Comparison of ENCODE assay signal across 9 cellular contexts in the genomic region with DNA sequence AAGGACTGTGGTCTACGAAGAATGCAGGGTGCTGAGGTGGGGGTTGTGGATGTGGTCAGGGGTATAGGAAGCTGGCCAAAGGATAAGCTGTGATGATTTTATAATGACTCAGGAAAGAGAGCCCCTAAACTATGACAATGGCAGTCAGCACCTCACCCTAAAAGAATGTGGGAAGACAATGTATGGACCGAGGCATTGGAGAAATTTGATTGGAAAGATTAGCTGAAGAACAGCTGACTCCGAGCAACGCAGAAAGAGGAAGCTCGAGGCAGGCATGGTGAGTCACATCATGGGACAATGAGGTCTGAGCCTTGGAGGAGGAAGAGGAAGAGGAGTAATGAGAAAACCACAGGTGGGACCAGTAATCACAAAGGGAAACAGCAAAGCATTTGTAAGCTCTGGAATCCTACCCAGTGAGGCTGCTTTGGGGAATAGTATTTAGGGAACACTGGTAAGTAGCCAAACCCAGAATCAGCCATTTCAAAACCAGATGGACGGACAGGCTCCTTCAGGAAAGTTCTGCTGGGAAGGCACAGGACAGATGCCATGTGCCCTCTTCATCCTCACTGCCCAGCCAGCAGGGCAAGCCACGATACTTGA.
DNase-seq lines count a peak whose midpoint lies in the region; ATAC-seq and TF ChIP-seq lines count a peak whose summit lies in the region.
"Had no signal": no experiment of that assay in that cellular context is flagged by ENCODE, and none has a peak within 500 bp of the region (broad histone marks: within the 10 kb centered on the region; RNA-seq: fewer than 3 reads in every experiment).

No MANE protein-coding gene starts in this region.

- H3K9me3 ChIP-seq in A673 (ENCODE audit: low read depth, low read length, poor library complexity, severe bottlenecking) (no peaks in the 10 kb centered on the region), IMR-90 (ENCODE audit: control insufficient read depth, insufficient read depth, low read length) (no peaks in the 10 kb centered on the region), body of pancreas (no peaks in the 10 kb centered on the region)

- POLR2A ChIA-PET in A673 (lab: Charles Lee; ENCODE audit: low non-redundant PET) (interaction anchor here (0.6 kb wide), 1 partner anchor 1663 kb away, joined by 3 read pairs; no protein-coding TSS in a partner anchor), IMR-90 (lab: Charles Lee; ENCODE audit: unreplicated experiment) (interaction anchor here (0.6 kb wide), 1 partner anchor 72 kb away, joined by 8 read pairs; no protein-coding TSS in a partner anchor)

- H3K4me1 ChIP-seq in A673 (ENCODE audit: insufficient read depth, low read length, poor library complexity, severe bottlenecking) (no peaks in the 10 kb centered on the region), IMR-90 (ENCODE audit: control insufficient read depth, insufficient read depth, low read length) (peaks cover 16% of the 10 kb centered on the region), body of pancreas (peaks cover 12% of the 10 kb centered on the region)

- TF ChIP-seq CTCF in A673 (conservative IDR thresholded peaks at IDR 0.05; ENCODE audit: low read depth, low read length) (no peak), IMR-90 (conservative IDR thresholded peaks at IDR 0.05; ENCODE audit: low read depth, low read length) (no peak), body of pancreas (IDR thresholded peaks at IDR 0.05) (no peak), GM20000 (IDR thresholded peaks at IDR 0.05; ENCODE audit: extremely low read depth, missing control alignments) (no peak)

- peaks cover 23% of the 10 kb centered on the region for H3K9me1 ChIP-seq in IMR-90 (ENCODE audit: insufficient read depth, low read length)

- peak overlapping the region; percentile 95 for H4K5ac ChIP-seq in IMR-90 (ENCODE audit: low read depth, low read length)

- H2BK15ac ChIP-seq in IMR-90 (ENCODE audit: low read depth, low read length): peak overlapping the region; percentile 72; the same call in 2 of the 3 replicates

- dilution Hi-C loops in IMR-90 (cut with HindIII; ENCODE audit: low sequenced_read_pairs, unreplicated experiment): no loop called here

- H3K18ac ChIP-seq in IMR-90 (ENCODE audit: low read depth, low read length): peak overlapping the region; percentile 78

- intact Hi-C loops in A673 (cut with micrococcal nuclease; ENCODE audit: unreplicated experiment) (no loop called here), IMR-90 (cut with micrococcal nuclease) (no loop called here), body of pancreas (cut with DNase I) (no loop called here)

- peak overlapping the region; percentile 87 to 97 for H4K8ac ChIP-seq in IMR-90 (ENCODE audit: low read depth in 2 of 2, low read length in 2 of 2)

- no peaks in the 10 kb centered on the region for H3K36me3 ChIP-seq in A673 (ENCODE audit: insufficient read depth, low read length, poor library complexity, severe bottlenecking)
- H3K36me3 ChIP-seq in IMR-90 (ENCODE audit: control insufficient read depth, insufficient read depth, low read length): no peaks in the 10 kb centered on the region
- no peaks in the 10 kb centered on the region for H3K36me3 ChIP-seq in body of pancreas (replicated peaks in 1 of 2; ENCODE audit: insufficient read depth in 1 of 2, low read depth in 2 of 2)

- peak overlapping the region; percentile 97 for H3K4ac ChIP-seq in IMR-90 (ENCODE audit: low read depth, low read length)

- H3K27ac ChIP-seq in A673 (ENCODE audit: low read depth, low read length, poor library complexity, severe bottlenecking): no peak overlapping the region
- H3K27ac ChIP-seq in IMR-90 (ENCODE audit: insufficient read depth, low read length): peak overlapping the region; percentile 81
- peak overlapping the region in 1 of 4 donors; percentile 52 for H3K27ac ChIP-seq in body of pancreas

- H3K9ac ChIP-seq in IMR-90 (ENCODE audit: low read depth, low read length): no peak overlapping the region

- peak overlapping the region; percentile 97 for H3K23ac ChIP-seq in IMR-90 (ENCODE audit: low read depth, low read length)

- CTCF ChIA-PET in A673 (lab: Charles Lee) (no interaction called here), IMR-90 (lab: Yijun Ruan, JAX) (interaction anchor here (0.7 kb wide), 1 partner anchor 106 kb away, joined by 3 read pairs; no protein-coding TSS in a partner anchor)

- peak overlapping the region; percentile 83 for H2AFZ ChIP-seq in IMR-90 (replicated peaks; ENCODE audit: low read length, poor library complexity)

- TF ChIP-seq RAD21 in IMR-90 (IDR thresholded peaks at IDR 0.05; ENCODE audit: low read length): no peak

- H3K4me2 ChIP-seq in IMR-90 (ENCODE audit: low read depth, low read length): peak overlapping the region; percentile 70; the same call in 1 of the 2 replicates

- H3K56ac ChIP-seq in IMR-90 (ENCODE audit: extremely low read depth, insufficient read depth, low read length): peak overlapping the region; percentile 51

- 0% methylated on average over 4 of the region's 7 CpGs; no CpG with 5 or more reads in 1 of the 2 experiments for WGBS in IMR-90 (ENCODE audit: extremely low coverage in 2 of 2, insufficient read length in 1 of 2), 2 experiments
- 65 to 69% methylated on average over 7 of the region's 7 CpGs for WGBS in body of pancreas, 2 donors

- DNase-seq in A673 (ENCODE audit: low spot score) (peak; percentile 36), IMR-90 (peak; percentile 98), body of pancreas (peak in 1 of 4 donors; percentile 71), kidney tubule cell (ENCODE audit: low spot score) (peak; percentile 99), NCI-H1694 treated with DMSO at 0.1 percent for 48 hours (lab: John Stamatoyannopoulos, UW) (no peak), GM20000 (ENCODE audit: low spot score) (no peak), NCI-H2171 treated with DMSO at 0.1 percent for 48 hours (lab: John Stamatoyannopoulos, UW) (no peak)
- DNase-seq: CD4-positive, CD25-positive, alpha-beta regulatory T cell had no signal

- H2BK20ac ChIP-seq in IMR-90 (ENCODE audit: low read depth, low read length): peak overlapping the region; percentile 98

- H3K14ac ChIP-seq in IMR-90 (replicated peaks; ENCODE audit: low read depth, low read length): peak overlapping the region; percentile 91

- BruUV-seq in A673 (replicated peaks; lab: Mats Ljungman, UMichigan): no TSS peak
- BruUV-seq in IMR-90 (replicated peaks; lab: Mats Ljungman, UMichigan): no TSS peak

- in situ Hi-C loops in IMR-90 (cut with MboI; ENCODE audit: low sequenced_read_pairs): no loop called here

- H3K79me1 ChIP-seq in IMR-90 (ENCODE audit: low read depth in 1 of 2, low read length in 2 of 2): peaks cover 35 to 85% of the 10 kb centered on the region in 2 experiments

- H2BK5ac ChIP-seq in IMR-90 (ENCODE audit: low read depth, low read length, poor library complexity, severe bottlenecking): peak overlapping the region; percentile 98

- no peaks in the 10 kb centered on the region for H4K20me1 ChIP-seq in IMR-90 (ENCODE audit: insufficient read depth, low read length)

- H3K4me3 ChIP-seq in A673 (ENCODE audit: low read depth, low read length, poor library complexity, severe bottlenecking) (no peak overlapping the region), IMR-90 (ENCODE audit: insufficient read depth, low read depth, low read length) (no peak overlapping the region; the same call in 1 of the 2 replicates), body of pancreas (no peak overlapping the region)

- peak overlapping the region; percentile 96 for H2BK120ac ChIP-seq in IMR-90 (ENCODE audit: low read depth, low read length)

- H2AK5ac ChIP-seq in IMR-90 (ENCODE audit: low read depth, low read length): peak overlapping the region; percentile 98

- ATAC-seq in IMR-90 (ENCODE audit: low read depth) (peak; percentile 84), body of pancreas (peak; percentile 33), HG03196 (IDR thresholded peaks at IDR 0.05; ENCODE audit: unreplicated experiment) (no peak)

- TF ChIP-seq POLR2A in IMR-90 (IDR thresholded peaks at IDR 0.05; ENCODE audit: low read depth, low read length) (no peak), body of pancreas (IDR thresholded peaks at IDR 0.05) (no peak)

- peak overlapping the region; percentile 96 for H2AK9ac ChIP-seq in IMR-90 (replicated peaks; ENCODE audit: low read depth, low read length, poor library complexity)

- H4K91ac ChIP-seq in IMR-90 (ENCODE audit: insufficient read depth, low read depth, low read length): peak overlapping the region; percentile 93

- H3K27me3 ChIP-seq in A673 (replicated peaks; ENCODE audit: insufficient read depth, low read depth, low read length, poor library complexity) (no peaks in the 10 kb centered on the region), IMR-90 (ENCODE audit: control insufficient read depth, insufficient read depth, low read length) (no peaks in the 10 kb centered on the region), body of pancreas (no peaks in the 10 kb centered on the region)

TF ChIP-seq in IMR-90, 13 proteins besides CTCF, POLR2A, EP300 and RAD21 (continues in another document):
- TF ChIP-seq NFE2L2 (IDR thresholded peaks at IDR 0.05; ENCODE audit: low read depth, low read length): peak; percentile 49; the same call in 1 of the 2 replicates
- no peak for TF ChIP-seq CEBPB (IDR thresholded peaks at IDR 0.05; ENCODE audit: low read depth, low read length)
- no peak for TF ChIP-seq CHD1 (IDR thresholded peaks at IDR 0.05; ENCODE audit: low read depth, low read length)
- peak; percentile 43; the same call in 1 of the 2 replicates for TF ChIP-seq USF2 (IDR thresholded peaks at IDR 0.05; ENCODE audit: low read depth, low read length)
- TF ChIP-seq RFX5 (IDR thresholded peaks at IDR 0.05; ENCODE audit: low read depth, low read length): no peak
- peak; percentile 74 for TF ChIP-seq FOS (IDR thresholded peaks at IDR 0.05; ENCODE audit: low read depth, low read length)
- TF ChIP-seq, protein P1, sequence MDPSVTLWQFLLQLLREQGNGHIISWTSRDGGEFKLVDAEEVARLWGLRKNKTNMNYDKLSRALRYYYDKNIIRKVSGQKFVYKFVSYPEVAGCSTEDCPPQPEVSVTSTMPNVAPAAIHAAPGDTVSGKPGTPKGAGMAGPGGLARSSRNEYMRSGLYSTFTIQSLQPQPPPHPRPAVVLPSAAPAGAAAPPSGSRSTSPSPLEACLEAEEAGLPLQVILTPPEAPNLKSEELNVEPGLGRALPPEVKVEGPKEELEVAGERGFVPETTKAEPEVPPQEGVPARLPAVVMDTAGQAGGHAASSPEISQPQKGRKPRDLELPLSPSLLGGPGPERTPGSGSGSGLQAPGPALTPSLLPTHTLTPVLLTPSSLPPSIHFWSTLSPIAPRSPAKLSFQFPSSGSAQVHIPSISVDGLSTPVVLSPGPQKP (IDR thresholded peaks at IDR 0.05; ENCODE audit: borderline replicate concordance, low read depth, low read length): no peak
- TF ChIP-seq MAZ (IDR thresholded peaks at IDR 0.05; ENCODE audit: borderline replicate concordance, low read depth, low read length): 0 out of 2 replicates have a peak, but pooled peaks have one; percentile 23

Comparison
In these comparisons a context has a peak if more than half of its experiments do, and no peak if none do; other contexts are left out.
1. DNase-seq: peak in A673 (single experiment), IMR-90 (single experiment) and kidney tubule cell (single experiment); none in NCI-H1694 treated with DMSO at 0.1 percent for 48 hours (single experiment), GM20000 (single experiment) and NCI-H2171 treated with DMSO at 0.1 percent for 48 hours (single experiment).